Comparison of ENCODE assay signal across 18 cellular contexts in the genomic region with DNA sequence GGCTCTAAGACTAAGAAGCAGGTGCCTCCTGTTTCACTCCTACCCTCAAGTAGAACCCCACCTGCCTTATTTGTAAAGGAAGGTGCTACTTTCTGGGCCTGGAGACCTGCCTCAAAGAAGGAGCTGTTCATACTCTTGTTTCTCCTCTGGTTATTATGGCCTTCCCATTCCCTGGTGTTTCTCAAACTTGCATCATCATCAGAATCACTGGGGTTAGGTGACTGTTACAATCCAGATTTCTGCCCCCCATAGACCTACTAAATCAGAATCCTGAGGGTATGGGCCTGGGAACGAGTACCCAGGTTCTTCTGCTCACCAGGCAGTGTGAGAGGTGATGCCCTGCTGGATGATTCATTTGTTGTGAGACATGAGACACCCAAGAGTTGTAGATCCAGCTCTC. TPM values are rescaled to one million over a fixed set of nuclear protein-coding genes. Genes with fewer than 3 reads are reported as not detected.
DNase-seq lines count a peak whose midpoint lies in the region; ATAC-seq and TF ChIP-seq lines count a peak whose summit lies in the region.
"Had no signal": no experiment of that assay in that cellular context is flagged by ENCODE, and none has a peak within 500 bp of the region (broad histone marks: within the 10 kb centered on the region; RNA-seq: fewer than 3 reads in every experiment).

No MANE protein-coding gene starts in this region.

- H3K27me3 ChIP-seq in esophagus muscularis mucosa, result no peaks in the 10 kb centered on the region
- H3K27me3 ChIP-seq in tibial nerve, result no peaks in the 10 kb centered on the region

- H3K4me3 ChIP-seq in esophagus muscularis mucosa, result no peak overlapping the region
- H3K4me3 ChIP-seq in tibial nerve, result no peak overlapping the region
- H3K4me3 ChIP-seq: GM23338 had no signal

- peaks cover 95% of the 10 kb centered on the region for H3K36me3 Mint-ChIP-seq in activated T-cell treated with anti-CD3 and anti-CD28 coated beads, Interleukin-2, amount 50 U/mL, for 24 hours (ENCODE audit: low read depth)
- peaks cover 40% of the 10 kb centered on the region for H3K36me3 Mint-ChIP-seq in activated T-cell treated with anti-CD3 and anti-CD28 coated beads, Interleukin-2, amount 50 U/mL, for 4 hours (ENCODE audit: insufficient read depth)
- peaks cover 68% of the 10 kb centered on the region for H3K36me3 Mint-ChIP-seq in WTC11

- H3K9me3 Mint-ChIP-seq in activated T-cell treated with anti-CD3 and anti-CD28 coated beads, Interleukin-2, amount 50 U/mL, for 24 hours, result no peaks in the 10 kb centered on the region
- no peaks in the 10 kb centered on the region for H3K9me3 Mint-ChIP-seq in activated T-cell treated with anti-CD3 and anti-CD28 coated beads, Interleukin-2, amount 50 U/mL, for 4 hours
- no peaks in the 10 kb centered on the region for H3K9me3 Mint-ChIP-seq in WTC11
- H3K9me3 Mint-ChIP-seq: CD8-positive, alpha-beta T cell; GM23338 had no signal

- intact Hi-C loops in esophagus muscularis mucosa (cut with DNase I), result no loop called here

- peak overlapping the region; percentile 27 for H3K27ac Mint-ChIP-seq in activated T-cell treated with anti-CD3 and anti-CD28 coated beads, Interleukin-2, amount 50 U/mL, for 24 hours
- no peak overlapping the region for H3K27ac Mint-ChIP-seq in WTC11
- H3K27ac Mint-ChIP-seq: CD8-positive, alpha-beta T cell; GM23338 had no signal

- CTCF ChIA-PET in WTC11 (lab: Charles Lee), result no interaction called here

- H3K36me3 ChIP-seq in esophagus muscularis mucosa, result peaks cover 47 to 94% (median 88%) of the 10 kb centered on the region in 4 donors
- H3K36me3 ChIP-seq in tibial nerve, result peaks cover 5 to 62% (median 11%) of the 10 kb centered on the region in 3 donors

- H3K27me3 Mint-ChIP-seq in activated T-cell treated with anti-CD3 and anti-CD28 coated beads, Interleukin-2, amount 50 U/mL, for 24 hours, result no peaks in the 10 kb centered on the region
- H3K27me3 Mint-ChIP-seq in activated T-cell treated with anti-CD3 and anti-CD28 coated beads, Interleukin-2, amount 50 U/mL, for 4 hours (ENCODE audit: low read depth), result no peaks in the 10 kb centered on the region
- no peaks in the 10 kb centered on the region for H3K27me3 Mint-ChIP-seq in WTC11 (ENCODE audit: low read depth)

- no CpG with 5 or more reads among the region's 1 CpG for WGBS in esophagus muscularis mucosa
- WGBS in tibial nerve, 2 donors, result 83 to 88% methylated on average over 1 of the region's 1 CpG

- no peak for TF ChIP-seq EP300 in esophagus muscularis mucosa (IDR thresholded peaks at IDR 0.05)
- TF ChIP-seq EP300 in tibial nerve (IDR thresholded peaks at IDR 0.05), result no peak

- TF ChIP-seq POLR2A in esophagus muscularis mucosa (IDR thresholded peaks at IDR 0.05; ENCODE audit: low read depth) (no peak), tibial nerve (IDR thresholded peaks at IDR 0.05) (no peak)

- H3K4me1 ChIP-seq in esophagus muscularis mucosa (peaks cover 27 to 44% (median 36%) of the 10 kb centered on the region in 4 donors), tibial nerve (peaks cover 4 to 53% (median 40%) of the 10 kb centered on the region in 4 donors)

- peak overlapping the region; percentile 69 for H3K27ac ChIP-seq in angular gyrus (ENCODE audit: low read depth, low read length)
- H3K27ac ChIP-seq in esophagus muscularis mucosa (replicated peaks in 1 of 4), result peak overlapping the region in 3 of 4 donors; percentile 9 to 77 (median 68)
- H3K27ac ChIP-seq in tibial nerve, result peak overlapping the region; percentile 28 to 99 (median 88)

- POLR2A ChIA-PET in WTC11 (lab: Charles Lee), result no interaction called here

- no peak overlapping the region for H3K4me3 Mint-ChIP-seq in activated T-cell treated with anti-CD3 and anti-CD28 coated beads, Interleukin-2, amount 50 U/mL, for 24 hours
- H3K4me3 Mint-ChIP-seq in activated T-cell treated with anti-CD3 and anti-CD28 coated beads, Interleukin-2, amount 50 U/mL, for 4 hours, result no peak overlapping the region
- H3K4me3 Mint-ChIP-seq in WTC11, result no peak overlapping the region
- H3K4me3 Mint-ChIP-seq: CD8-positive, alpha-beta T cell; GM23338 had no signal

- TF ChIP-seq CTCF in esophagus muscularis mucosa (IDR thresholded peaks at IDR 0.05) (no peak), tibial nerve (IDR thresholded peaks at IDR 0.05) (no peak), WTC11 (IDR thresholded peaks at IDR 0.05) (no peak)

- no peak for DNase-seq in activated T-cell treated with anti-CD3 and anti-CD28 coated beads, Interleukin-2, amount 50 U/mL, for 24 hours
- DNase-seq in activated T-cell treated with anti-CD3 and anti-CD28 coated beads, Interleukin-2, amount 50 U/mL, for 4 hours, result no peak
- DNase-seq in esophagus muscularis mucosa (ENCODE audit: extremely low spot score) (no peak), tibial nerve (ENCODE audit: low spot score in 2 of 2) (no peak), WTC11 (ENCODE audit: low spot score) (no peak), amygdala (lab: John Stamatoyannopoulos, UW) (no peak)
- DNase-seq: 8988T; CD8-positive, alpha-beta T cell; DMS79; KG1; NCI-H1436 treated with DMSO at 0.1 percent for 48 hours; NCI-H2029 treated with DMSO at 0.1 percent for 48 hours; NCI-H748 treated with DMSO at 0.1 percent for 48 hours had no signal

- ATAC-seq in activated T-cell treated with anti-CD3 and anti-CD28 coated beads, Interleukin-2, amount 50 U/mL, for 4 hours, result no peak
- ATAC-seq in WTC11 (no peak), GM19328 (IDR thresholded peaks at IDR 0.05; ENCODE audit: unreplicated experiment) (no peak)
- ATAC-seq: CD8-positive, alpha-beta T cell; GM23338; HCT116 had no signal

- H3K9me3 ChIP-seq in esophagus muscularis mucosa (no peaks in the 10 kb centered on the region), tibial nerve (no peaks in the 10 kb centered on the region)

- H3K4me1 Mint-ChIP-seq in activated T-cell treated with anti-CD3 and anti-CD28 coated beads, Interleukin-2, amount 50 U/mL, for 24 hours (ENCODE audit: low read depth), result peaks cover 13% of the 10 kb centered on the region
- peaks cover 2% of the 10 kb centered on the region for H3K4me1 Mint-ChIP-seq in activated T-cell treated with anti-CD3 and anti-CD28 coated beads, Interleukin-2, amount 50 U/mL, for 4 hours (ENCODE audit: low read depth)
- no peaks in the 10 kb centered on the region for H3K4me1 Mint-ChIP-seq in WTC11
- H3K4me1 Mint-ChIP-seq: GM23338 had no signal

TF ChIP-seq in WTC11, 78 proteins besides CTCF, POLR2A, EP300 and RAD21:
- TF ChIP-seq, protein P1, sequence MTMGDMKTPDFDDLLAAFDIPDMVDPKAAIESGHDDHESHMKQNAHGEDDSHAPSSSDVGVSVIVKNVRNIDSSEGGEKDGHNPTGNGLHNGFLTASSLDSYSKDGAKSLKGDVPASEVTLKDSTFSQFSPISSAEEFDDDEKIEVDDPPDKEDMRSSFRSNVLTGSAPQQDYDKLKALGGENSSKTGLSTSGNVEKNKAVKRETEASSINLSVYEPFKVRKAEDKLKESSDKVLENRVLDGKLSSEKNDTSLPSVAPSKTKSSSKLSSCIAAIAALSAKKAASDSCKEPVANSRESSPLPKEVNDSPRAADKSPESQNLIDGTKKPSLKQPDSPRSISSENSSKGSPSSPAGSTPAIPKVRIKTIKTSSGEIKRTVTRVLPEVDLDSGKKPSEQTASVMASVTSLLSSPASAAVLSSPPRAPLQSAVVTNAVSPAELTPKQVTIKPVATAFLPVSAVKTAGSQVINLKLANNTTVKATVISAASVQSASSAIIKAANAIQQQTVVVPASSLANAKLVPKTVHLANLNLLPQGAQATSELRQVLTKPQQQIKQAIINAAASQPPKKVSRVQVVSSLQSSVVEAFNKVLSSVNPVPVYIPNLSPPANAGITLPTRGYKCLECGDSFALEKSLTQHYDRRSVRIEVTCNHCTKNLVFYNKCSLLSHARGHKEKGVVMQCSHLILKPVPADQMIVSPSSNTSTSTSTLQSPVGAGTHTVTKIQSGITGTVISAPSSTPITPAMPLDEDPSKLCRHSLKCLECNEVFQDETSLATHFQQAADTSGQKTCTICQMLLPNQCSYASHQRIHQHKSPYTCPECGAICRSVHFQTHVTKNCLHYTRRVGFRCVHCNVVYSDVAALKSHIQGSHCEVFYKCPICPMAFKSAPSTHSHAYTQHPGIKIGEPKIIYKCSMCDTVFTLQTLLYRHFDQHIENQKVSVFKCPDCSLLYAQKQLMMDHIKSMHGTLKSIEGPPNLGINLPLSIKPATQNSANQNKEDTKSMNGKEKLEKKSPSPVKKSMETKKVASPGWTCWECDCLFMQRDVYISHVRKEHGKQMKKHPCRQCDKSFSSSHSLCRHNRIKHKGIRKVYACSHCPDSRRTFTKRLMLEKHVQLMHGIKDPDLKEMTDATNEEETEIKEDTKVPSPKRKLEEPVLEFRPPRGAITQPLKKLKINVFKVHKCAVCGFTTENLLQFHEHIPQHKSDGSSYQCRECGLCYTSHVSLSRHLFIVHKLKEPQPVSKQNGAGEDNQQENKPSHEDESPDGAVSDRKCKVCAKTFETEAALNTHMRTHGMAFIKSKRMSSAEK (CRISPR knock-in tag; IDR thresholded peaks at IDR 0.05; ENCODE audit: borderline replicate concordance), result no peak

RNA-seq across cellular contexts. Expression of a gene that starts 18.4 kb away (rescaled TPM):
- total RNA-seq in activated T-cell treated with anti-CD3 and anti-CD28 coated beads, Interleukin-2, amount 50 U/mL, for 4 hours, result 10 to 100 TPM; 72.6 to 81.6 (median 81.1) TPM
- total RNA-seq in esophagus muscularis mucosa (100 to 1,000 TPM in 2 of 4 donors, 10 to 100 TPM in 2; 59.8 to 138 (median 104) TPM), tibial nerve (100 to 1,000 TPM; 103 to 193 (median 115) TPM), WTC11 (2021) (148 to 164 TPM (median 150 TPM) in 3 replicates)

RNA-seq across cellular contexts. Expression of a gene that starts 24.8 kb away (rescaled TPM):
- 100 to 1,000 TPM; 147 to 181 (median 178) TPM for total RNA-seq in activated T-cell treated with anti-CD3 and anti-CD28 coated beads, Interleukin-2, amount 50 U/mL, for 4 hours
- total RNA-seq in esophagus muscularis mucosa, result 10 to 100 TPM in 2 of 4 donors, 1 to 10 TPM in 2; 4.2 to 26.2 (median 12.0) TPM
- 10 to 100 TPM in 3 of 4 donors, 1 to 10 TPM in 1; 8.4 to 36.5 (median 18.2) TPM for total RNA-seq in tibial nerve
- total RNA-seq in WTC11 (2021), result 0.96 to 1.8 TPM (median 1.4 TPM) in 3 replicates
- total RNA-seq: GM23338, NCI-H460 had no signal

RNA-seq across cellular contexts. Expression of a gene that starts 30.3 kb away (rescaled TPM):
- total RNA-seq in activated T-cell treated with anti-CD3 and anti-CD28 coated beads, Interleukin-2, amount 50 U/mL, for 4 hours, result 10 to 100 TPM; 48.0 to 50.8 (median 50.2) TPM
- 10 to 100 TPM; 31.6 to 47.2 (median 41.5) TPM for total RNA-seq in esophagus muscularis mucosa
- total RNA-seq in tibial nerve, result 10 to 100 TPM; 30.8 to 48.3 (median 44.3) TPM
- total RNA-seq in WTC11 (2021), result 27.8 to 34.4 TPM (median 29.4 TPM) in 3 replicates

RNA-seq across cellular contexts. Expression of a gene that starts 30.6 kb away (rescaled TPM):
- total RNA-seq in activated T-cell treated with anti-CD3 and anti-CD28 coated beads, Interleukin-2, amount 50 U/mL, for 4 hours, result 10 to 100 TPM; 39.5 to 43.1 (median 39.7) TPM
- total RNA-seq in esophagus muscularis mucosa (10 to 100 TPM; 24.9 to 58.0 (median 38.3) TPM), tibial nerve (10 to 100 TPM; 32.9 to 52.5 (median 37.6) TPM), WTC11 (2021) (37.6 to 42.9 TPM (median 39.4 TPM) in 3 replicates)

RNA-seq across cellular contexts. Expression of a gene that starts 39.9 kb away (rescaled TPM):
- total RNA-seq in activated T-cell treated with anti-CD3 and anti-CD28 coated beads, Interleukin-2, amount 50 U/mL, for 4 hours, result 1 to 10 TPM; 4.2 to 6.7 (median 6.6) TPM
- 1 to 10 TPM in 2 of 4 donors, under 1 TPM in 2; 0.50 to 2.5 (median 1.4) TPM for total RNA-seq in esophagus muscularis mucosa
- total RNA-seq in tibial nerve, result 1 to 10 TPM in 2 of 4 donors, under 1 TPM in 2; 0.30 to 2.4 (median 1.4) TPM
- 7.1 to 8.5 TPM (median 8.1 TPM) in 3 replicates for total RNA-seq in WTC11 (2021)
